In genomic region chr1:31579374-31579773, GRCh38 we compare ENCODE assay signal across 11 cellular contexts. TPM values are rescaled to one million over a fixed set of nuclear protein-coding genes. Genes with fewer than 3 reads are reported as not detected.
DNase-seq lines count a peak whose midpoint lies in the region; ATAC-seq and TF ChIP-seq lines count a peak whose summit lies in the region.
"Had no signal": no experiment of that assay in that cellular context is flagged by ENCODE, and none has a peak within 500 bp of the region (broad histone marks: within the 10 kb centered on the region; RNA-seq: fewer than 3 reads in every experiment).

No MANE protein-coding gene starts in this region.

- no peak overlapping the region for H2AFZ ChIP-seq in trophoblast cell (ENCODE audit: insufficient read depth, low read length, poor library complexity)

- no peaks in the 10 kb centered on the region for H3K9me3 ChIP-seq in right atrium auricular region
- no peaks in the 10 kb centered on the region for H3K9me3 ChIP-seq in trophoblast cell (ENCODE audit: insufficient read depth, low read depth, low read length)
- H3K9me3 ChIP-seq: neutrophil had no signal

- H3K4me3 ChIP-seq in right atrium auricular region (peak overlapping the region; percentile 47 to 85), trophoblast cell (ENCODE audit: low read depth, low read length) (peak overlapping the region; percentile 26)

- H3K79me1 ChIP-seq in trophoblast cell (ENCODE audit: low read length), result peaks cover 54% of the 10 kb centered on the region

- no peak overlapping the region for H2BK120ac ChIP-seq in trophoblast cell (ENCODE audit: insufficient read depth, low read length, poor library complexity)

- ATAC-seq in WTC11, result no peak; the same call in 1 of the 2 replicates
- no peak for ATAC-seq in HG03175 (IDR thresholded peaks at IDR 0.05; ENCODE audit: unreplicated experiment)
- no peak for ATAC-seq in HG03521 (IDR thresholded peaks at IDR 0.05; ENCODE audit: unreplicated experiment)

- no CpG with 5 or more reads among the region's 5 CpGs for WGBS in trophoblast cell (ENCODE audit: extremely low coverage, insufficient coverage, insufficient read length)

- H3K79me2 ChIP-seq in trophoblast cell (ENCODE audit: control insufficient read depth, insufficient read depth, low read length, poor library complexity), result peaks cover 33% of the 10 kb centered on the region

- H3K9me3 Mint-ChIP-seq in WTC11, result no peaks in the 10 kb centered on the region
- H3K9me3 Mint-ChIP-seq: activated B cell treated with CpG ODN at 0.5 μM for 24 hours had no signal

- H4K8ac ChIP-seq in trophoblast cell (ENCODE audit: low read depth, low read length), result no peak overlapping the region

- CTCF ChIA-PET in WTC11 (lab: Charles Lee), result interaction anchor here (0.5 to 3.1 kb wide), 6 partner anchors 9 to 210 kb away, joined by 3 to 15 read pairs (median 5); no protein-coding TSS in a partner anchor

- no peak overlapping the region for H3K4me3 Mint-ChIP-seq in WTC11
- H3K4me3 Mint-ChIP-seq: activated B cell treated with CpG ODN at 0.5 μM for 24 hours had no signal

- H3K18ac ChIP-seq in trophoblast cell (ENCODE audit: low read length), result peak overlapping the region; percentile 5

- H3K27me3 ChIP-seq in right atrium auricular region (no peaks in the 10 kb centered on the region), trophoblast cell (ENCODE audit: insufficient read depth, low read length) (no peaks in the 10 kb centered on the region)

- 0 out of 2 replicates have a peak overlapping the region, but pooled peaks have one; percentile 40 for H3K27ac Mint-ChIP-seq in WTC11
- H3K27ac Mint-ChIP-seq: activated B cell treated with CpG ODN at 0.5 μM for 24 hours had no signal

- DNase-seq in ACHN (peak; percentile 55), WTC11 (ENCODE audit: low spot score) (no peak), right atrium auricular region (ENCODE audit: low spot score) (peak; percentile 57), trophoblast cell (no peak)
- no peak for DNase-seq in stimulated activated CD4-positive, alpha-beta T cell treated with anti-CD3 and anti-CD28 coated beads, Interleukin-15, amount 100 ng/mL, for 24 hours
- DNase-seq in activated CD8-positive, alpha-beta memory T cell treated with anti-CD3 and anti-CD28 coated beads, Interleukin-2, amount 50 U/mL, for 48 hours, result no peak
- DNase-seq: activated B cell treated with CpG ODN at 0.5 μM for 24 hours; activated effector memory CD4-positive, alpha-beta T cell treated with Interleukin-2 at 50 U/mL for 16 hours had no signal

- no peak overlapping the region for H2BK12ac ChIP-seq in trophoblast cell (ENCODE audit: low read length)

- H3K4ac ChIP-seq in trophoblast cell (ENCODE audit: low read depth, low read length), result peak overlapping the region; percentile 37

- H4K91ac ChIP-seq in trophoblast cell (ENCODE audit: low read depth, low read length), result no peak overlapping the region

- no peaks in the 10 kb centered on the region for H3K36me3 Mint-ChIP-seq in WTC11

- peaks cover 40% of the 10 kb centered on the region for H3K4me1 Mint-ChIP-seq in WTC11
- H3K4me1 Mint-ChIP-seq: activated B cell treated with CpG ODN at 0.5 μM for 24 hours had no signal

- H3K4me2 ChIP-seq in trophoblast cell (ENCODE audit: low read length), result peak overlapping the region; percentile 63

- H3K27ac ChIP-seq in right atrium auricular region, result peak overlapping the region; percentile 83 to 92
- H3K27ac ChIP-seq in trophoblast cell (ENCODE audit: low read depth, low read length), result peak overlapping the region; percentile 63
- H3K27ac ChIP-seq: neutrophil had no signal

- POLR2A ChIA-PET in WTC11 (lab: Charles Lee), result no interaction called here

- H3K23ac ChIP-seq in trophoblast cell (ENCODE audit: low read length), result no peak overlapping the region

- peak overlapping the region; percentile 38 for H3K9ac ChIP-seq in trophoblast cell (ENCODE audit: low read length)

- TF ChIP-seq CTCF in WTC11 (IDR thresholded peaks at IDR 0.05) (no peak), right atrium auricular region (IDR thresholded peaks at IDR 0.05) (no peak)

- H4K12ac ChIP-seq in trophoblast cell (ENCODE audit: low read depth, low read length), result no peak overlapping the region

- H2BK5ac ChIP-seq in trophoblast cell (ENCODE audit: low read depth, low read length, poor library complexity), result peak overlapping the region; percentile 15

- no peaks in the 10 kb centered on the region; the same call in 1 of the 2 replicates for H3K27me3 Mint-ChIP-seq in WTC11 (ENCODE audit: low read depth)

- peaks cover 0 to 74% of the 10 kb centered on the region in 2 donors for H3K4me1 ChIP-seq in right atrium auricular region
- H3K4me1 ChIP-seq in trophoblast cell (ENCODE audit: control insufficient read depth in 1 of 2, insufficient read depth in 2 of 2, low read length in 2 of 2), result peaks cover 53 to 69% of the 10 kb centered on the region in 2 experiments

- H3K14ac ChIP-seq in trophoblast cell (ENCODE audit: low read length), result peak overlapping the region; percentile 8

- H2AK5ac ChIP-seq in trophoblast cell (ENCODE audit: low read length), result no peak overlapping the region

- in situ Hi-C loops in ACHN (cut with HindIII; ENCODE audit: low pct_ligation_motif_present, low pct_unique_long_range_greater_than_20kb, low sequenced_read_pairs), result no loop called here

- H3K36me3 ChIP-seq in right atrium auricular region, result peaks cover 28% of the 10 kb centered on the region
- H3K36me3 ChIP-seq in trophoblast cell (ENCODE audit: control insufficient read depth in 1 of 2, insufficient read depth in 2 of 2, low read length in 2 of 2), result peaks cover 32 to 34% of the 10 kb centered on the region in 2 experiments
- H3K36me3 ChIP-seq: neutrophil had no signal

TF ChIP-seq in WTC11, 78 proteins besides CTCF, POLR2A, EP300 and RAD21 (continues in another document):
- TF ChIP-seq ZNF138 (CRISPR knock-in tag; conservative IDR thresholded peaks at IDR 0.05), result no peak
- TF ChIP-seq, protein P1, sequence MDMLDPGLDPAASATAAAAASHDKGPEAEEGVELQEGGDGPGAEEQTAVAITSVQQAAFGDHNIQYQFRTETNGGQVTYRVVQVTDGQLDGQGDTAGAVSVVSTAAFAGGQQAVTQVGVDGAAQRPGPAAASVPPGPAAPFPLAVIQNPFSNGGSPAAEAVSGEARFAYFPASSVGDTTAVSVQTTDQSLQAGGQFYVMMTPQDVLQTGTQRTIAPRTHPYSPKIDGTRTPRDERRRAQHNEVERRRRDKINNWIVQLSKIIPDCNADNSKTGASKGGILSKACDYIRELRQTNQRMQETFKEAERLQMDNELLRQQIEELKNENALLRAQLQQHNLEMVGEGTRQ (CRISPR knock-in tag; IDR thresholded peaks at IDR 0.05), result no peak
- TF ChIP-seq JUN (CRISPR knock-in tag; IDR thresholded peaks at IDR 0.05), result no peak
- TF ChIP-seq NFATC4 (CRISPR knock-in tag; IDR thresholded peaks at IDR 0.05), result no peak
- TF ChIP-seq TP53 (CRISPR knock-in tag; IDR thresholded peaks at IDR 0.05), result no peak
- no peak for TF ChIP-seq USF1 (CRISPR knock-in tag; IDR thresholded peaks at IDR 0.05)
- TF ChIP-seq NR2C2 (CRISPR knock-in tag; IDR thresholded peaks at IDR 0.05), result no peak
- no peak for TF ChIP-seq ZNF317 (CRISPR knock-in tag; IDR thresholded peaks at IDR 0.05; ENCODE audit: borderline replicate concordance, low read depth)
- no peak for TF ChIP-seq ZMAT4 (CRISPR knock-in tag; IDR thresholded peaks at IDR 0.05)
- no peak for TF ChIP-seq ZNF671 (CRISPR knock-in tag; IDR thresholded peaks at IDR 0.05)
- TF ChIP-seq MYBL2 (CRISPR knock-in tag; IDR thresholded peaks at IDR 0.05), result no peak
- TF ChIP-seq, protein P2, sequence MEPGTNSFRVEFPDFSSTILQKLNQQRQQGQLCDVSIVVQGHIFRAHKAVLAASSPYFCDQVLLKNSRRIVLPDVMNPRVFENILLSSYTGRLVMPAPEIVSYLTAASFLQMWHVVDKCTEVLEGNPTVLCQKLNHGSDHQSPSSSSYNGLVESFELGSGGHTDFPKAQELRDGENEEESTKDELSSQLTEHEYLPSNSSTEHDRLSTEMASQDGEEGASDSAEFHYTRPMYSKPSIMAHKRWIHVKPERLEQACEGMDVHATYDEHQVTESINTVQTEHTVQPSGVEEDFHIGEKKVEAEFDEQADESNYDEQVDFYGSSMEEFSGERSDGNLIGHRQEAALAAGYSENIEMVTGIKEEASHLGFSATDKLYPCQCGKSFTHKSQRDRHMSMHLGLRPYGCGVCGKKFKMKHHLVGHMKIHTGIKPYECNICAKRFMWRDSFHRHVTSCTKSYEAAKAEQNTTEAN (CRISPR knock-in tag; IDR thresholded peaks at IDR 0.05), result no peak

RNA-seq across cellular contexts. Expression of gene TINAGL1, which starts 3.1 kb away (rescaled TPM):
- total RNA-seq in WTC11 (2021) (7.2 to 8.4 TPM (median 8.4 TPM) in 3 replicates), right atrium auricular region (100 to 1,000 TPM; 211 to 264 TPM)
- polyA plus RNA-seq in trophoblast cell (2013), result 434 and 470 TPM in 2 replicates
- total RNA-seq: activated B cell treated with CpG ODN at 0.5 μM for 24 hours had no signal

RNA-seq across cellular contexts. Expression of gene HCRTR1, which starts 38.1 kb away (rescaled TPM):
- total RNA-seq in WTC11 (2021) (0.13 to 0.23 TPM (median 0.14 TPM) in 3 replicates), right atrium auricular region (under 1 TPM in 1 of 2 donors, not detected in 1; 0.43 TPM)
- polyA plus RNA-seq in trophoblast cell (2013), result 1.4 and 1.5 TPM in 2 replicates
- total RNA-seq: activated B cell treated with CpG ODN at 0.5 μM for 24 hours had no signal

Comparison
In these comparisons a context has a peak if more than half of its experiments do, and no peak if none do; other contexts are left out.
1. DNase-seq: peak in ACHN (single experiment) and right atrium auricular region (single experiment); none in WTC11 (single experiment), trophoblast cell (0 of 2), stimulated activated CD4-positive, alpha-beta T cell treated with anti-CD3 and anti-CD28 coated beads, Interleukin-15, amount 100 ng/mL, for 24 hours (single experiment) and activated CD8-positive, alpha-beta memory T cell treated with anti-CD3 and anti-CD28 coated beads, Interleukin-2, amount 50 U/mL, for 48 hours (single experiment).
2. RNA of gene TINAGL1, which starts 3.1 kb away (total RNA-seq): 211 to 264 TPM in right atrium auricular region; 7.2 to 8.4 TPM in WTC11; every median in the first group is over 10 times any median in the second.